ENCODE assay signal across 8 cellular contexts in the genomic region with DNA sequence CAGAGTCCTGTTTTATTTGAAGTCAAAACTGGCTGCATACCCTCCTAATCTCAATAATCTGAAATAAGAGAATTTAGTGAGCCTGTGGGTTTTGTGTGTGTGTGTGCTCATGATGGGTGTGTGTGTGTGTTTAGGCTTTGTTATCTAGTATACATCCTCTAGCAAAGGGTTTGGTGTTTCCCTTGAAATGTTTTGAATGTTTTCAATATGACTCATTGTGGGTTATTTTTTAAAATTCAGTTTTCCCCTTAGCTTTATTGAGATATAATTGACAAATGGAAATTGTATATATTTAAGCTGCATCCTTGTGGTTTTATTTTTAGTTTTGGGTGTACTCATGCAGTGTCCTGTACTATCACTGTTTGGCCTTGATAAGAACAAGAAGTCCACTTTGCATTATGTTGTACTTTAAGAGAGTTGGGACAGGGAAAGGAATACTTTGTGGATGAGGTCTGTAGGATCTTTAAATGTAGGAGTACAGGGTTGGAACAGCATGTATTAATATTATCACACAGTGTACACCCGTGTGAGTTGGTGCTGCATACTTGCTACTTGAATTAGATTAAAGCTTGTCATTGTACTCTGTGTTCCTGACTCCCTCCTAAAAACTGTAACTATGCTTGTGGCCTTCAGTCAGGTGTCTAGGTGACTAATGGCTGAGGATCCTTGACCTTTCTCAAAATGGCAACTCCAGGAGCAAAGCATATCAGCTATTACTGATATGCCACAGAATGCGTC. TPM values are rescaled to one million over a fixed set of nuclear protein-coding genes. Genes with fewer than 3 reads are reported as not detected.
DNase-seq lines count a peak whose midpoint lies in the region; ATAC-seq and TF ChIP-seq lines count a peak whose summit lies in the region.

No MANE protein-coding gene starts in this region.

- H3K9me3 ChIP-seq in trophoblast cell (ENCODE audit: insufficient read depth, low read depth, low read length) (no peaks in the 10 kb centered on the region), BE2C (no peaks in the 10 kb centered on the region), neuronal stem cell (replicated peaks in 1 of 2; ENCODE audit: control insufficient read depth in 2 of 2, insufficient read depth in 1 of 2, low read depth in 1 of 2, low read length in 2 of 2) (no peaks in the 10 kb centered on the region), ovary (no peaks in the 10 kb centered on the region)

- no peaks in the 10 kb centered on the region for H3K27me3 Mint-ChIP-seq in dendritic cell treated with granulocyte-macrophage colony-stimulating factor and Interleukin-4, amounts not matched to agents 40 ng/mL and 50 ng/mL, for 4 days

- no peak overlapping the region for H4K91ac ChIP-seq in trophoblast cell (ENCODE audit: low read depth, low read length)
- no peak overlapping the region for H4K91ac ChIP-seq in neuronal stem cell (ENCODE audit: low read depth, low read length, poor library complexity)

- TF ChIP-seq EP300 in ovary (IDR thresholded peaks at IDR 0.05) = no peak

- peaks cover 67% of the 10 kb centered on the region for H3K4me1 Mint-ChIP-seq in dendritic cell treated with granulocyte-macrophage colony-stimulating factor and Interleukin-4, amounts not matched to agents 40 ng/mL and 50 ng/mL, for 4 days (ENCODE audit: low read depth)

- peak overlapping the region; percentile 71 for H3K27ac ChIP-seq in trophoblast cell (ENCODE audit: low read depth, low read length)
- no peak overlapping the region for H3K27ac ChIP-seq in neuronal stem cell (replicated peaks; ENCODE audit: low read length)
- H3K27ac ChIP-seq in ovary = no peak overlapping the region

- no peak overlapping the region for H3K18ac ChIP-seq in trophoblast cell (ENCODE audit: low read length)
- H3K18ac ChIP-seq in neuronal stem cell (ENCODE audit: low read length) = no peak overlapping the region

- H3K36me3 ChIP-seq in trophoblast cell (ENCODE audit: control insufficient read depth in 1 of 2, insufficient read depth in 2 of 2, low read length in 2 of 2) (no peaks in the 10 kb centered on the region), BE2C (no peaks in the 10 kb centered on the region), neuronal stem cell (replicated peaks in 1 of 2; ENCODE audit: control insufficient read depth in 2 of 2, insufficient read depth in 2 of 2, low read length in 2 of 2) (peaks cover 3 to 6% of the 10 kb centered on the region in 2 donors), ovary (no peaks in the 10 kb centered on the region)

- H3K4ac ChIP-seq in trophoblast cell (ENCODE audit: low read depth, low read length) = peak overlapping the region; percentile 85
- no peak overlapping the region for H3K4ac ChIP-seq in neuronal stem cell (ENCODE audit: low read length)

- H3K9ac ChIP-seq in trophoblast cell (ENCODE audit: low read length) (no peak overlapping the region), neuronal stem cell (ENCODE audit: low read depth, low read length, poor library complexity) (no peak overlapping the region)

- H3K4me2 ChIP-seq in trophoblast cell (ENCODE audit: low read length) (peak overlapping the region; percentile 11), neuronal stem cell (ENCODE audit: insufficient read depth, low read length, poor library complexity, severe bottlenecking) (no peak overlapping the region)

- H3K4me1 ChIP-seq in trophoblast cell (ENCODE audit: control insufficient read depth in 1 of 2, insufficient read depth in 2 of 2, low read length in 2 of 2) = peaks cover 3 to 11% of the 10 kb centered on the region in 2 experiments
- H3K4me1 ChIP-seq in BE2C = no peaks in the 10 kb centered on the region
- H3K4me1 ChIP-seq in neuronal stem cell (ENCODE audit: control insufficient read depth in 2 of 2, insufficient read depth in 1 of 2, low read depth in 1 of 2, low read length in 2 of 2) = peaks cover 1 to 5% of the 10 kb centered on the region in 2 donors
- H3K4me1 ChIP-seq in ovary (ENCODE audit: insufficient read depth) = peaks cover 6% of the 10 kb centered on the region

- peaks cover 4% of the 10 kb centered on the region for H3K79me2 ChIP-seq in trophoblast cell (ENCODE audit: control insufficient read depth, insufficient read depth, low read length, poor library complexity)

- peak; percentile 70 for ATAC-seq in GM18868 (IDR thresholded peaks at IDR 0.05; ENCODE audit: unreplicated experiment)

- no peaks in the 10 kb centered on the region for H3K9me3 Mint-ChIP-seq in dendritic cell treated with granulocyte-macrophage colony-stimulating factor and Interleukin-4, amounts not matched to agents 40 ng/mL and 50 ng/mL, for 4 days

- H3K27me3 ChIP-seq in trophoblast cell (ENCODE audit: insufficient read depth, low read length) (no peaks in the 10 kb centered on the region), BE2C (no peaks in the 10 kb centered on the region), neuronal stem cell (ENCODE audit: control insufficient read depth in 3 of 3, insufficient read depth in 3 of 3, low read depth in 1 of 3, low read length in 3 of 3) (no peaks in the 10 kb centered on the region), ovary (no peaks in the 10 kb centered on the region)

- no peak overlapping the region for H2BK5ac ChIP-seq in trophoblast cell (ENCODE audit: low read depth, low read length, poor library complexity)
- H2BK5ac ChIP-seq in neuronal stem cell (ENCODE audit: low read length) = no peak overlapping the region

- TF ChIP-seq CTCF in BE2C (IDR thresholded peaks at IDR 0.05; ENCODE audit: low read depth, low read length) (no peak), ovary (IDR thresholded peaks at IDR 0.05) (no peak)

- intact Hi-C loops in dendritic cell treated with granulocyte-macrophage colony-stimulating factor and Interleukin-4, amounts not matched to agents 40 ng/mL and 50 ng/mL, for 4 days (cut with micrococcal nuclease) = loop anchor here (10.0 kb wide), 1 partner anchor 51 kb away; no protein-coding TSS in a partner anchor
- intact Hi-C loops in ovary (cut with DNase I) = loop anchor here in 1 of 4 donors (10.0 kb wide), 1 partner anchor 51 kb away; no protein-coding TSS in a partner anchor

- no peak overlapping the region for H4K12ac ChIP-seq in trophoblast cell (ENCODE audit: low read depth, low read length)

- H3K4me3 Mint-ChIP-seq in dendritic cell treated with granulocyte-macrophage colony-stimulating factor and Interleukin-4, amounts not matched to agents 40 ng/mL and 50 ng/mL, for 4 days = peak overlapping the region; percentile 17

- H2AK5ac ChIP-seq in trophoblast cell (ENCODE audit: low read length) = no peak overlapping the region
- H2AK5ac ChIP-seq in neuronal stem cell (ENCODE audit: low read depth, low read length) = no peak overlapping the region

- H2BK15ac ChIP-seq in neuronal stem cell (ENCODE audit: low read length) = no peak overlapping the region

- H3K23ac ChIP-seq in trophoblast cell (ENCODE audit: low read length) (no peak overlapping the region), neuronal stem cell (ENCODE audit: low read depth, low read length, poor library complexity) (no peak overlapping the region)

- no CpG with 5 or more reads among the region's 2 CpGs for WGBS in trophoblast cell (ENCODE audit: extremely low coverage, insufficient coverage, insufficient read length)
- no CpG with 5 or more reads among the region's 2 CpGs for WGBS in neuronal stem cell (ENCODE audit: extremely low coverage in 2 of 2, insufficient read length in 2 of 2, insufficient replicate concordance in 1 of 2), 2 donors
- 21 to 22% (median 21%) methylated on average over 2 of the region's 2 CpGs for WGBS in ovary, 3 donors

- no peaks in the 10 kb centered on the region for H3K79me1 ChIP-seq in trophoblast cell (ENCODE audit: low read length)
- H3K79me1 ChIP-seq in neuronal stem cell (ENCODE audit: low read depth, low read length) = peaks cover 2% of the 10 kb centered on the region

- no peak overlapping the region for H3K27ac Mint-ChIP-seq in dendritic cell treated with granulocyte-macrophage colony-stimulating factor and Interleukin-4, amounts not matched to agents 40 ng/mL and 50 ng/mL, for 4 days

- no peak overlapping the region for H3K14ac ChIP-seq in trophoblast cell (ENCODE audit: low read length)
- no peak overlapping the region for H3K14ac ChIP-seq in neuronal stem cell (ENCODE audit: low read length)

- no peak overlapping the region for H3K4me3 ChIP-seq in trophoblast cell (ENCODE audit: low read depth, low read length)
- no peak overlapping the region for H3K4me3 ChIP-seq in BE2C (ENCODE audit: low read depth, low read length)
- H3K4me3 ChIP-seq in neuronal stem cell (ENCODE audit: low read length in 2 of 2) = no peak overlapping the region
- H3K4me3 ChIP-seq in ovary = no peak overlapping the region

- H2BK120ac ChIP-seq in trophoblast cell (ENCODE audit: insufficient read depth, low read length, poor library complexity) (no peak overlapping the region), neuronal stem cell (ENCODE audit: low read depth, low read length) (no peak overlapping the region)

- TF ChIP-seq POLR2A in ovary (IDR thresholded peaks at IDR 0.05) = no peak

- H3K36me3 Mint-ChIP-seq in dendritic cell treated with granulocyte-macrophage colony-stimulating factor and Interleukin-4, amounts not matched to agents 40 ng/mL and 50 ng/mL, for 4 days (ENCODE audit: low read depth) = peaks cover 27% of the 10 kb centered on the region

- no peak overlapping the region for H2AFZ ChIP-seq in trophoblast cell (ENCODE audit: insufficient read depth, low read length, poor library complexity)
- H2AFZ ChIP-seq in neuronal stem cell (ENCODE audit: low read length) = no peak overlapping the region

- no peak overlapping the region for H2BK12ac ChIP-seq in trophoblast cell (ENCODE audit: low read length)
- no peak overlapping the region for H2BK12ac ChIP-seq in neuronal stem cell (ENCODE audit: low read length)

- DNase-seq in LHCN-M2 (ENCODE audit: low read depth) (peak; percentile 79), trophoblast cell (peak; percentile 31 to 73), BE2C (no peak), anterior cingulate cortex (lab: John Stamatoyannopoulos, UW) (no peak), neuronal stem cell (ENCODE audit: low spot score) (no peak), ovary (no peak)

- no peak overlapping the region for H4K8ac ChIP-seq in trophoblast cell (ENCODE audit: low read depth, low read length)
- no peak overlapping the region for H4K8ac ChIP-seq in neuronal stem cell (ENCODE audit: low read depth, low read length)

RNA-seq across cellular contexts. Expression of gene VCL, which starts 58.3 kb away (rescaled TPM):
- total RNA-seq in LHCN-M2 (2014; rRNA removed) (147 and 163 TPM in 2 replicates), ovary (100 to 1,000 TPM in 5 of 7 donors, 10 to 100 TPM in 2; 44.6 to 189 (median 114) TPM)
- polyA plus RNA-seq in LHCN-M2 (2012) = 124 TPM
- 100 and 103 TPM in 2 replicates for polyA plus RNA-seq in trophoblast cell (2013)
- 18.8 TPM for polyA plus RNA-seq in BE2C (2012; ENCODE audit: insufficient read depth, insufficient read length, low read depth)
- 72.7 TPM for polyA plus RNA-seq in neuronal stem cell (2013, experiment 1 of 2)
- 73.3 TPM for polyA plus RNA-seq in neuronal stem cell (2013, experiment 2 of 2)
- 100 to 1,000 TPM in 1 of 2 donors, 10 to 100 TPM in 1; 43.3 to 158 TPM for polyA plus RNA-seq in ovary

Comparison
In these comparisons a context has a peak if more than half of its experiments do, and no peak if none do; other contexts are left out.
1. DNase-seq: peak in LHCN-M2 (single experiment) and trophoblast cell (2 of 2); none in BE2C (single experiment), anterior cingulate cortex (0 of 58), neuronal stem cell (single experiment) and ovary (0 of 5).